21 cellular contexts compared by ENCODE assay signal in the genomic region with DNA sequence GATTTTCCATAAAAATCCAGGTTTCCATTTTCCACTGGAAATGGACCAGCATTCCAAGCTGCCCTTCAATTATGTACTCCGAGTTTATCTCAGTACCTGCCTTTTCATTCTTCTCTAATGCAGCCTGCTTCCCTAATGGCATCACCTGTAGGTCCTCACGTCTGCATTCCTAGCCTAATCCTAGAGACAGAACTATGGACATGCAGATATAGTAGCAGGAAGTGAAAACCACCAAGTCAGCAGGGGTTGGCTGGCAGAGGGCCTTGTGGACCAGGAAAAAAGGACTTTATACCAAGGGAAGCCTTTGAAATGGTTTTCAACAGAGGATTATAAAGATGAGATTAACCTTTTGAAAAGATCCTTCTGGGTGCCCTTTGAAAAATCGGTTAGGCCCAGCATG.
DNase-seq lines count a peak whose midpoint lies in the region; ATAC-seq and TF ChIP-seq lines count a peak whose summit lies in the region.
"Had no signal": no experiment of that assay in that cellular context is flagged by ENCODE, and none has a peak within 500 bp of the region (broad histone marks: within the 10 kb centered on the region; RNA-seq: fewer than 3 reads in every experiment).

No MANE protein-coding gene starts in this region.

- 52 to 55% methylated on average over 3 of the region's 3 CpGs for WGBS in heart right ventricle, 2 donors
- no CpG with 5 or more reads among the region's 3 CpGs for WGBS in trophoblast cell (ENCODE audit: extremely low coverage, insufficient coverage, insufficient read length)

- H3K4me3 ChIP-seq in heart right ventricle: no peak overlapping the region
- H3K4me3 ChIP-seq in trophoblast cell (ENCODE audit: low read depth, low read length): no peak overlapping the region
- no peak overlapping the region for H3K4me3 ChIP-seq in vagina

- no peak overlapping the region for H4K12ac ChIP-seq in trophoblast cell (ENCODE audit: low read depth, low read length)

- peaks cover 4% of the 10 kb centered on the region for H3K9me3 Mint-ChIP-seq in WTC11
- no peaks in the 10 kb centered on the region for H3K9me3 Mint-ChIP-seq in stimulated activated effector memory CD8-positive, alpha-beta T cell treated with anti-CD3 and anti-CD28 coated beads, Interleukin-12 subunit alpha, Interleukin-12 subunit beta, amount 100 ng/mL, for 72 hours

- no peaks in the 10 kb centered on the region for H3K79me2 ChIP-seq in trophoblast cell (ENCODE audit: control insufficient read depth, insufficient read depth, low read length, poor library complexity)

- H3K27ac ChIP-seq in heart right ventricle (peak overlapping the region in 6 of 10 donors; percentile 4 to 54 (median 27)), trophoblast cell (ENCODE audit: low read depth, low read length) (peak overlapping the region; percentile 7), vagina (no peak overlapping the region)

- H3K23ac ChIP-seq in trophoblast cell (ENCODE audit: low read length): no peak overlapping the region

- H3K36me3 Mint-ChIP-seq in WTC11: peaks cover 12% of the 10 kb centered on the region
- no peaks in the 10 kb centered on the region for H3K36me3 Mint-ChIP-seq in stimulated activated effector memory CD8-positive, alpha-beta T cell treated with anti-CD3 and anti-CD28 coated beads, Interleukin-12 subunit alpha, Interleukin-12 subunit beta, amount 100 ng/mL, for 72 hours

- peak overlapping the region; percentile 11 for H4K91ac ChIP-seq in trophoblast cell (ENCODE audit: low read depth, low read length)

- no peaks in the 10 kb centered on the region for H3K27me3 ChIP-seq in heart right ventricle
- no peaks in the 10 kb centered on the region for H3K27me3 ChIP-seq in trophoblast cell (ENCODE audit: insufficient read depth, low read length)
- H3K27me3 ChIP-seq in vagina: no peaks in the 10 kb centered on the region

- H4K8ac ChIP-seq in trophoblast cell (ENCODE audit: low read depth, low read length): no peak overlapping the region

- no peak overlapping the region; the same call in 1 of the 2 replicates for H3K4me3 Mint-ChIP-seq in WTC11
- H3K4me3 Mint-ChIP-seq in stimulated activated effector memory CD8-positive, alpha-beta T cell treated with anti-CD3 and anti-CD28 coated beads, Interleukin-12 subunit alpha, Interleukin-12 subunit beta, amount 100 ng/mL, for 72 hours: no peak overlapping the region
- H3K4me3 Mint-ChIP-seq: B cell had no signal

- no peak for TF ChIP-seq CTCF in heart right ventricle (IDR thresholded peaks at IDR 0.05)
- no peak for TF ChIP-seq CTCF in WTC11 (IDR thresholded peaks at IDR 0.05)
- TF ChIP-seq CTCF in vagina (IDR thresholded peaks at IDR 0.05): no peak

- H3K27me3 Mint-ChIP-seq in WTC11 (ENCODE audit: low read depth): no peaks in the 10 kb centered on the region; the same call in 1 of the 2 replicates
- H3K27me3 Mint-ChIP-seq: B cell had no signal

- H3K4me2 ChIP-seq in trophoblast cell (ENCODE audit: low read length): no peak overlapping the region

- H3K9ac ChIP-seq in trophoblast cell (ENCODE audit: low read length): no peak overlapping the region

- H3K4me1 Mint-ChIP-seq in WTC11: peaks cover 40% of the 10 kb centered on the region
- H3K4me1 Mint-ChIP-seq in stimulated activated effector memory CD8-positive, alpha-beta T cell treated with anti-CD3 and anti-CD28 coated beads, Interleukin-12 subunit alpha, Interleukin-12 subunit beta, amount 100 ng/mL, for 72 hours: no peaks in the 10 kb centered on the region
- H3K4me1 Mint-ChIP-seq: B cell had no signal

- CTCF ChIA-PET in WTC11 (lab: Charles Lee): interaction anchor here (0.9 to 1.9 kb wide), 4 partner anchors 17 to 72 kb away, joined by 3 to 11 read pairs (median 4); no protein-coding TSS in a partner anchor

- no peak for ATAC-seq in heart right ventricle
- no peak for ATAC-seq in Right ventricle myocardium superior (ENCODE audit: poor library complexity)
- ATAC-seq in WTC11: peak; percentile 96
- ATAC-seq in stimulated activated effector memory CD8-positive, alpha-beta T cell treated with anti-CD3 and anti-CD28 coated beads, Interleukin-12 subunit alpha, Interleukin-12 subunit beta, amount 100 ng/mL, for 72 hours: no peak
- ATAC-seq: HepG2 had no signal

- no peak overlapping the region for H3K18ac ChIP-seq in trophoblast cell (ENCODE audit: low read length)

- H3K27ac Mint-ChIP-seq in WTC11: no peak overlapping the region
- no peak overlapping the region for H3K27ac Mint-ChIP-seq in stimulated activated effector memory CD8-positive, alpha-beta T cell treated with anti-CD3 and anti-CD28 coated beads, Interleukin-12 subunit alpha, Interleukin-12 subunit beta, amount 100 ng/mL, for 72 hours
- H3K27ac Mint-ChIP-seq: B cell had no signal

- no peak overlapping the region for H2AK5ac ChIP-seq in trophoblast cell (ENCODE audit: low read length)

- intact Hi-C loops in heart right ventricle (cut with DNase I): loop anchor here in 1 of 10 donors (10.0 kb wide), 1 partner anchor 184 kb away; no protein-coding TSS in a partner anchor
- intact Hi-C loops in Right ventricle myocardium superior (cut with DNase I): no loop called here
- intact Hi-C loops in vagina (cut with DNase I): no loop called here

- no peak overlapping the region for H3K4ac ChIP-seq in trophoblast cell (ENCODE audit: low read depth, low read length)

- no peak overlapping the region for H2BK120ac ChIP-seq in trophoblast cell (ENCODE audit: insufficient read depth, low read length, poor library complexity)

- H3K9me3 ChIP-seq in heart right ventricle: peaks cover 0 to 8% (median 0%) of the 10 kb centered on the region in 11 donors
- no peaks in the 10 kb centered on the region for H3K9me3 ChIP-seq in trophoblast cell (ENCODE audit: insufficient read depth, low read depth, low read length)
- H3K9me3 ChIP-seq in vagina: no peaks in the 10 kb centered on the region

- no peak for TF ChIP-seq POLR2A in vagina (IDR thresholded peaks at IDR 0.05)

- H2BK5ac ChIP-seq in trophoblast cell (ENCODE audit: low read depth, low read length, poor library complexity): peak overlapping the region; percentile 37

- H3K79me1 ChIP-seq in trophoblast cell (ENCODE audit: low read length): no peaks in the 10 kb centered on the region

- H2BK12ac ChIP-seq in trophoblast cell (ENCODE audit: low read length): no peak overlapping the region

- H3K4me1 ChIP-seq in heart right ventricle (peaks cover 0 to 26% (median 0%) of the 10 kb centered on the region in 9 donors), trophoblast cell (ENCODE audit: control insufficient read depth in 1 of 2, insufficient read depth in 2 of 2, low read length in 2 of 2) (peaks cover 4 to 6% of the 10 kb centered on the region in 2 experiments), vagina (no peaks in the 10 kb centered on the region)

- no peaks in the 10 kb centered on the region for H3K36me3 ChIP-seq in heart right ventricle
- H3K36me3 ChIP-seq in trophoblast cell (ENCODE audit: control insufficient read depth in 1 of 2, insufficient read depth in 2 of 2, low read length in 2 of 2): no peaks in the 10 kb centered on the region
- H3K36me3 ChIP-seq in vagina: no peaks in the 10 kb centered on the region

- DNase-seq in heart right ventricle (no peak), Right ventricle myocardium superior (no peak), WTC11 (ENCODE audit: low spot score) (no peak), iPS DF 4.7 (ENCODE audit: extremely low read depth, low spot score) (peak; percentile 74), trophoblast cell (peak in 1 of 2 donors; percentile 48), vagina (ENCODE audit: extremely low spot score in 2 of 2) (no peak)
- no peak for DNase-seq in stimulated activated effector memory CD8-positive, alpha-beta T cell treated with anti-CD3 and anti-CD28 coated beads, Interleukin-12 subunit alpha, Interleukin-12 subunit beta, amount 100 ng/mL, for 72 hours (ENCODE audit: low spot score in 2 of 2)
- DNase-seq in activated T-cell treated with anti-CD3 and anti-CD28 coated beads, Interleukin-2, amount 50 U/mL, for 48 hours: no peak
- DNase-seq: COR-L47; DMS 273 treated with DMSO at 0.1 percent for 48 hours; DND-41; GOT3; KBM-7; NCI-H187; NCI-H2107; NCI-H510A; NCI-H748 treated with DMSO at 0.1 percent for 48 hours; NK-92 treated with Interleukin-12 subunit alpha and Interleukin-12 subunit beta, amount 100 ng/mL, for 24 hours; SIG-M5 had no signal

- H2AFZ ChIP-seq in trophoblast cell (ENCODE audit: insufficient read depth, low read length, poor library complexity): no peak overlapping the region

- no peak overlapping the region for H3K14ac ChIP-seq in trophoblast cell (ENCODE audit: low read length)

- POLR2A ChIA-PET in WTC11 (lab: Charles Lee): no interaction called here

TF ChIP-seq in WTC11, 78 proteins besides CTCF, POLR2A, EP300 and RAD21:
- TF ChIP-seq, protein P1, sequence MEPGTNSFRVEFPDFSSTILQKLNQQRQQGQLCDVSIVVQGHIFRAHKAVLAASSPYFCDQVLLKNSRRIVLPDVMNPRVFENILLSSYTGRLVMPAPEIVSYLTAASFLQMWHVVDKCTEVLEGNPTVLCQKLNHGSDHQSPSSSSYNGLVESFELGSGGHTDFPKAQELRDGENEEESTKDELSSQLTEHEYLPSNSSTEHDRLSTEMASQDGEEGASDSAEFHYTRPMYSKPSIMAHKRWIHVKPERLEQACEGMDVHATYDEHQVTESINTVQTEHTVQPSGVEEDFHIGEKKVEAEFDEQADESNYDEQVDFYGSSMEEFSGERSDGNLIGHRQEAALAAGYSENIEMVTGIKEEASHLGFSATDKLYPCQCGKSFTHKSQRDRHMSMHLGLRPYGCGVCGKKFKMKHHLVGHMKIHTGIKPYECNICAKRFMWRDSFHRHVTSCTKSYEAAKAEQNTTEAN (CRISPR knock-in tag; IDR thresholded peaks at IDR 0.05): no peak
- TF ChIP-seq ETV6 (CRISPR knock-in tag; IDR thresholded peaks at IDR 0.05) (peak; percentile 71; the same call in 1 of the 2 replicates), ZSCAN18 (CRISPR knock-in tag; IDR thresholded peaks at IDR 0.05) (no peak), CBFB (CRISPR knock-in tag; IDR thresholded peaks at IDR 0.05; ENCODE audit: low read depth) (0 out of 2 replicates have a peak, but pooled peaks have one; percentile 47), ZNF423 (CRISPR knock-in tag; IDR thresholded peaks at IDR 0.05) (0 out of 2 replicates have a peak, but pooled peaks have one; percentile 36), TEAD4 (CRISPR knock-in tag; IDR thresholded peaks at IDR 0.05) (peak; percentile 77), SMAD4 (CRISPR knock-in tag; IDR thresholded peaks at IDR 0.05) (peak; percentile 72), TEAD1 (CRISPR knock-in tag; IDR thresholded peaks at IDR 0.05) (peak; percentile 93; the same call in 1 of the 2 replicates)
